In the genomic region with DNA sequence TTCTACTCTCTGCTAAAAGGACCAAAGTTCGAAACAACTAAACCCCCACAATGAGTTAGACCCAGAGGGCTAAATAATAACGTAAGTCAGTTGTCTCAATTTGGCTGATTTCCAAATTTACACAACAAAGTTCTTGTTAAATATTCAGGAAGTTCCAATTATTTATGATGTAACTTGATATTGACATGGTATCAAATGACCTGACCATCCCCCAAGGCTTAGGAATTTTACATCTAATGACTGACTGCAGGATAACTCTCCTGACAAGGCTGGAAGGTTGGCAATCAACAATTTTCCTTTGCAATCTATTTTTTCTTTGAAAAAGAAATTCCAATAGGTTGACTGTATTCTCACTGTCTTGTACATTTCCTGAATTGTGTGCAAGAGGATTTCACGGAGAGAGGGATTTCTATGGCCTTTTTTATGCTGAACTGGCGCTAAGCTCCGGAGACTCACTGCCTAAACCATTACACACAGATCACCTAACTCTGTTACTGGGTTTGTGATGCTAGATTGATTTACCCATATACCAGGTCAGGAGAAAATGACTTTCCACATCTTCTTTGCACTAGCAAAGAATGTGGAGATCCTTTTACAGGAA, we compare ENCODE assay signal across 13 cellular contexts. TPM values are rescaled to one million over a fixed set of nuclear protein-coding genes. Genes with fewer than 3 reads are reported as not detected.
DNase-seq lines count a peak whose midpoint lies in the region; ATAC-seq and TF ChIP-seq lines count a peak whose summit lies in the region.
"Had no signal": no experiment of that assay in that cellular context is flagged by ENCODE, and none has a peak within 500 bp of the region (broad histone marks: within the 10 kb centered on the region; RNA-seq: fewer than 3 reads in every experiment).

No MANE protein-coding gene starts in this region.

- no peak for ATAC-seq in aorta (ENCODE audit: low FRiP score)
- ATAC-seq in GM18858 (IDR thresholded peaks at IDR 0.05; ENCODE audit: unreplicated experiment): no peak

- no peak overlapping the region for H2AFZ ChIP-seq in SK-N-SH (ENCODE audit: low read depth)

- TF ChIP-seq EP300 in SK-N-SH (IDR thresholded peaks at IDR 0.05; ENCODE audit: borderline replicate concordance in 1 of 2, low read depth in 1 of 2, low read length in 1 of 2): no peak

- TF ChIP-seq CTCF in SK-N-SH (IDR thresholded peaks at IDR 0.05) (no peak), mesothelial cell of epicardium (IDR thresholded peaks at IDR 0.05; ENCODE audit: unreplicated experiment) (no peak)

- intact Hi-C loops in aorta (cut with DNase I): no loop called here

- no peaks in the 10 kb centered on the region for H3K27me3 Mint-ChIP-seq in mesothelial cell of epicardium (ENCODE audit: low read depth)
- H3K27me3 Mint-ChIP-seq: activated naive CD4-positive, alpha-beta T cell treated with anti-CD3 and anti-CD28 coated beads, Interleukin-2, amount 50 U/mL, for 24 hours had no signal

- H3K4me1 ChIP-seq in SK-N-SH (ENCODE audit: control insufficient read depth in 1 of 2, insufficient read depth in 2 of 2, low read depth in 1 of 2, low read length in 1 of 2): peaks cover 0 to 8% of the 10 kb centered on the region in 2 experiments; a peak in 3 of 4 replicates
- H3K4me1 ChIP-seq in aorta (ENCODE audit: control insufficient read depth in 1 of 2, insufficient read depth in 2 of 2, low read length in 2 of 2): no peaks in the 10 kb centered on the region
- H3K4me1 ChIP-seq: thyroid gland had no signal

- H4K20me1 ChIP-seq in SK-N-SH (ENCODE audit: insufficient read depth): no peaks in the 10 kb centered on the region

- H3K9me3 Mint-ChIP-seq in mesothelial cell of epicardium: peaks cover 3% of the 10 kb centered on the region
- H3K9me3 Mint-ChIP-seq: activated naive CD4-positive, alpha-beta T cell treated with anti-CD3 and anti-CD28 coated beads, Interleukin-2, amount 50 U/mL, for 24 hours had no signal

- no peaks in the 10 kb centered on the region for H3K27me3 ChIP-seq in SK-N-SH (ENCODE audit: insufficient read depth)
- no peaks in the 10 kb centered on the region for H3K27me3 ChIP-seq in aorta (ENCODE audit: control insufficient read depth in 1 of 2, insufficient read depth in 2 of 2, low read length in 1 of 2)
- H3K27me3 ChIP-seq: thyroid gland had no signal

- peak overlapping the region; percentile 60 for H3K27ac Mint-ChIP-seq in mesothelial cell of epicardium
- H3K27ac Mint-ChIP-seq: activated naive CD4-positive, alpha-beta T cell treated with anti-CD3 and anti-CD28 coated beads, Interleukin-2, amount 50 U/mL, for 24 hours had no signal

- 66% methylated on average over 5 of the region's 5 CpGs for WGBS in SK-N-SH (ENCODE audit: low lambda C conversion rate)
- 68 to 73% methylated on average over 5 of the region's 5 CpGs for WGBS in aorta, 2 donors

- H3K27ac ChIP-seq in SK-N-SH (ENCODE audit: low read depth in 2 of 2, low read length in 1 of 2) (no peak overlapping the region), aorta (ENCODE audit: low read depth in 1 of 2, low read length in 2 of 2) (no peak overlapping the region)
- H3K27ac ChIP-seq: thyroid gland had no signal

- DNase-seq in DMS153 treated with DMSO at 0.1 percent for 48 hours (lab: John Stamatoyannopoulos, UW; ENCODE audit: unreplicated experiment) (peak; percentile 56), NCI-H2029 treated with DMSO at 0.1 percent for 48 hours (lab: John Stamatoyannopoulos, UW) (peak; percentile 11), SK-N-SH (no peak), mesothelial cell of epicardium (ENCODE audit: low spot score in 2 of 2, unreplicated experiment in 2 of 2) (no peak), aorta (no peak), NCI-H345 treated with DMSO at 0.1 percent for 48 hours (lab: John Stamatoyannopoulos, UW; ENCODE audit: unreplicated experiment) (no peak), G401 (ENCODE audit: low spot score) (no peak)
- DNase-seq: activated CD4-positive, CD25-positive, alpha-beta regulatory T cell; cerebellar nuclear complex; MV-4-11; thyroid gland had no signal

- H3K9me3 ChIP-seq in SK-N-SH (no peaks in the 10 kb centered on the region), aorta (ENCODE audit: control insufficient read depth, low read length) (no peaks in the 10 kb centered on the region)
- H3K9me3 ChIP-seq: thyroid gland had no signal

- no peaks in the 10 kb centered on the region for H3K9me2 ChIP-seq in SK-N-SH

- H3K4me3 Mint-ChIP-seq in mesothelial cell of epicardium: no peak overlapping the region
- H3K4me3 Mint-ChIP-seq: activated naive CD4-positive, alpha-beta T cell treated with anti-CD3 and anti-CD28 coated beads, Interleukin-2, amount 50 U/mL, for 24 hours had no signal

- POLR2A ChIA-PET in SK-N-SH (lab: Yijun Ruan, JAX): no interaction called here

- H3K36me3 ChIP-seq in SK-N-SH (replicated peaks in 1 of 2; ENCODE audit: control insufficient read depth in 1 of 2, insufficient read depth in 2 of 2, low read length in 1 of 2) (no peaks in the 10 kb centered on the region), aorta (ENCODE audit: control insufficient read depth in 1 of 2, insufficient read depth in 2 of 2, low read length in 1 of 2) (no peaks in the 10 kb centered on the region)
- H3K36me3 ChIP-seq: thyroid gland had no signal

- no peak for TF ChIP-seq RAD21 in SK-N-SH (IDR thresholded peaks at IDR 0.05; ENCODE audit: low read length)

- no peaks in the 10 kb centered on the region for H3F3A ChIP-seq in SK-N-SH (replicated peaks; ENCODE audit: insufficient read depth)

- CTCF ChIA-PET in SK-N-SH (lab: Yijun Ruan, JAX): interaction anchor here (1.4 to 4.9 kb wide), 3 partner anchors 11 to 130 kb away, joined by 3 to 14 read pairs (median 4); a partner anchor contains a TSS

- no peak overlapping the region for H3K9ac ChIP-seq in SK-N-SH

- no peak overlapping the region for H3K4me2 ChIP-seq in SK-N-SH

- in situ Hi-C loops in G401 (cut with HindIII; ENCODE audit: low sequenced_read_pairs): no loop called here

- peaks cover 25% of the 10 kb centered on the region for H3K4me1 Mint-ChIP-seq in mesothelial cell of epicardium
- H3K4me1 Mint-ChIP-seq: activated naive CD4-positive, alpha-beta T cell treated with anti-CD3 and anti-CD28 coated beads, Interleukin-2, amount 50 U/mL, for 24 hours had no signal

- no peaks in the 10 kb centered on the region for H3K79me2 ChIP-seq in SK-N-SH (ENCODE audit: insufficient read depth)

- H3K4me3 ChIP-seq in SK-N-SH (ENCODE audit: low read depth in 2 of 2, low read length in 1 of 2) (no peak overlapping the region), aorta (ENCODE audit: low read length in 2 of 2) (no peak overlapping the region)
- H3K4me3 ChIP-seq: thyroid gland had no signal

- H3K36me3 Mint-ChIP-seq in mesothelial cell of epicardium: no peaks in the 10 kb centered on the region

TF ChIP-seq in SK-N-SH, 30 proteins besides CTCF, POLR2A, EP300 and RAD21:
- TF ChIP-seq RCOR1 (IDR thresholded peaks at IDR 0.05; ENCODE audit: low read length): no peak
- TF ChIP-seq, protein P1, sequence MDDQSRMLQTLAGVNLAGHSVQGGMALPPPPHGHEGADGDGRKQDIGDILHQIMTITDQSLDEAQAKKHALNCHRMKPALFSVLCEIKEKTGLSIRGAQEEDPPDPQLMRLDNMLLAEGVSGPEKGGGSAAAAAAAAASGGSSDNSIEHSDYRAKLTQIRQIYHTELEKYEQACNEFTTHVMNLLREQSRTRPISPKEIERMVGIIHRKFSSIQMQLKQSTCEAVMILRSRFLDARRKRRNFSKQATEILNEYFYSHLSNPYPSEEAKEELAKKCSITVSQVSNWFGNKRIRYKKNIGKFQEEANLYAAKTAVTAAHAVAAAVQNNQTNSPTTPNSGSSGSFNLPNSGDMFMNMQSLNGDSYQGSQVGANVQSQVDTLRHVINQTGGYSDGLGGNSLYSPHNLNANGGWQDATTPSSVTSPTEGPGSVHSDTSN (IDR thresholded peaks at IDR 0.05): peak; percentile 27; the same call in 1 of the 2 replicates

RNA-seq across cellular contexts. Expression of a gene that starts 9.6 kb away (rescaled TPM):
- polyA plus RNA-seq in SK-N-SH (2012; rRNA removed) (3.7 and 4.2 TPM in 2 replicates), aorta (under 1 TPM; 0.49 to 0.88 TPM)
- 2.8 and 4.5 TPM in 2 replicates for polyA plus RNA-seq in SK-N-SH (2012; cell fraction: cytosol; rRNA removed)
- 2.3 and 3.5 TPM in 2 replicates for polyA plus RNA-seq in SK-N-SH (2012; cell fraction: nucleus; rRNA removed)
- total RNA-seq in mesothelial cell of epicardium (159 to 180 TPM (median 165 TPM) in 3 replicates), aorta (10 to 100 TPM in 1 of 2 donors, 1 to 10 TPM in 1; 8.1 to 50.3 TPM)
- total RNA-seq in G401 (2014; rRNA removed; shearing (Covaris generic)): 1.3 and 12.7 TPM in 2 replicates

Comparison
In these comparisons a context has a peak if more than half of its experiments do, and no peak if none do; other contexts are left out.
1. DNase-seq: peak in DMS153 treated with DMSO at 0.1 percent for 48 hours (single experiment) and NCI-H2029 treated with DMSO at 0.1 percent for 48 hours (single experiment); none in SK-N-SH (single experiment), mesothelial cell of epicardium (0 of 2), aorta (0 of 2), NCI-H345 treated with DMSO at 0.1 percent for 48 hours (single experiment) and G401 (single experiment).